In genomic region chr7:122364761-122365280, GRCh38 we compare ENCODE assay signal across 26 cellular contexts.
A peak's percentile ranks its signal among the peaks of the same experiment; 100 is the strongest.
DNase-seq lines count a peak whose midpoint lies in the region; ATAC-seq, FAIRE-seq and TF ChIP-seq lines count a peak whose summit lies in the region.
"Had no signal": no experiment of that assay in that cellular context is flagged by ENCODE, and none has a peak within 500 bp of the region (broad histone marks: within the 10 kb centered on the region; RNA-seq: fewer than 3 reads in every experiment).

No MANE protein-coding gene starts in this region.

- H3K36me3 ChIP-seq in GM12878 (ENCODE audit: control insufficient read depth in 2 of 2, insufficient read depth in 2 of 2, low read length in 1 of 2) (no peaks in the 10 kb centered on the region), endothelial cell of umbilical vein (ENCODE audit: control insufficient read depth in 2 of 2, extremely low read depth in 1 of 2, insufficient read depth in 2 of 2, low read length in 2 of 2) (no peaks in the 10 kb centered on the region)
- H3K36me3 ChIP-seq: BE2C, MG63 had no signal

- no peaks in the 10 kb centered on the region for H4K20me1 ChIP-seq in GM12878 (ENCODE audit: control insufficient read depth, insufficient read depth)
- H4K20me1 ChIP-seq in endothelial cell of umbilical vein (replicated peaks; ENCODE audit: control insufficient read depth, extremely low read depth, insufficient read depth, low read length), result no peaks in the 10 kb centered on the region

- intact Hi-C loops in GM12878 (cut with micrococcal nuclease; ENCODE audit: unreplicated experiment), result no loop called here
- intact Hi-C loops in endothelial cell of umbilical vein (cut with micrococcal nuclease), result no loop called here
- intact Hi-C loops in activated CD4-positive, alpha-beta T cell treated with anti-CD3 and anti-CD28 coated beads, Interleukin-2, amount 10 ng/mL, durations not matched to agents 24 days and 14 days (cut with micrococcal nuclease), result no loop called here
- intact Hi-C loops in sciatic nerve (cut with DNase I), result no loop called here

- H3K9ac ChIP-seq in GM12878 (ENCODE audit: control insufficient read depth, insufficient read depth, low read length) (no peak overlapping the region), endothelial cell of umbilical vein (replicated peaks; ENCODE audit: extremely low read depth, insufficient read depth, low read length) (no peak overlapping the region)
- H3K9ac ChIP-seq: GM23248 had no signal

- no peaks in the 10 kb centered on the region for H3K79me2 ChIP-seq in GM12878 (ENCODE audit: control insufficient read depth, insufficient read depth, low read length)
- no peaks in the 10 kb centered on the region for H3K79me2 ChIP-seq in endothelial cell of umbilical vein (ENCODE audit: control insufficient read depth, insufficient read depth, low read length)

- dilution Hi-C loops in endothelial cell of umbilical vein (cut with MboI; ENCODE audit: extremely low pct_ligation_motif_present, low sequenced_read_pairs), result no loop called here

- in situ Hi-C loops in GM12878 (cut with MboI), result no loop called here

- no peak for TF ChIP-seq EP300 in GM12878 (IDR thresholded peaks at IDR 0.05; ENCODE audit: borderline replicate concordance in 1 of 2, control insufficient read depth in 1 of 2, low read depth in 2 of 2, low read length in 2 of 2)

- H3K4me1 Mint-ChIP-seq in activated CD4-positive, alpha-beta T cell treated with anti-CD3 and anti-CD28 coated beads, Interleukin-2, amount 10 ng/mL, durations not matched to agents 24 days and 14 days, result no peaks in the 10 kb centered on the region
- H3K4me1 Mint-ChIP-seq: CD14-positive monocyte; CD8-positive, alpha-beta memory T cell had no signal

- ATAC-seq in GM12878 (peak; percentile 62), HG03469 (IDR thresholded peaks at IDR 0.05; ENCODE audit: unreplicated experiment) (no peak), sciatic nerve (no peak)
- ATAC-seq: Panc1 had no signal

- SMC1A ChIA-PET in GM12878 (lab: Charles Lee; ENCODE audit: uncharacterized antibody, unreplicated experiment), result interaction anchor here (0.9 to 1.3 kb wide), 2 partner anchors 27 to 32 kb away, joined by 3 to 4 read pairs; no protein-coding TSS in a partner anchor

- TF ChIP-seq CTCF in GM12878 (IDR thresholded peaks at IDR 0.05 in 2 of 3, conservative IDR thresholded peaks at IDR 0.05 in 1 of 3; ENCODE audit: control insufficient read depth in 2 of 3, extremely low read depth in 1 of 3, insufficient read depth in 1 of 3, low read depth in 3 of 3, low read length in 3 of 3) (no peak), endothelial cell of umbilical vein (IDR thresholded peaks at IDR 0.05; ENCODE audit: extremely low read depth in 1 of 2, insufficient read depth in 1 of 2, low read depth in 1 of 2, low read length in 2 of 2) (no peak)

- H3K9me1 ChIP-seq in endothelial cell of umbilical vein (replicated peaks; ENCODE audit: control insufficient read depth, extremely low read depth, insufficient read depth, low read length), result no peaks in the 10 kb centered on the region

- no peak for TF ChIP-seq RAD21 in GM12878 (IDR thresholded peaks at IDR 0.05; ENCODE audit: insufficient read depth, low read depth, low read length)

- no peak overlapping the region for H2AFZ ChIP-seq in GM12878 (ENCODE audit: control insufficient read depth, low read depth, low read length)
- H2AFZ ChIP-seq in endothelial cell of umbilical vein (ENCODE audit: low read depth, low read length), result no peak overlapping the region
- H2AFZ ChIP-seq: GM23248 had no signal

- no TSS peak for BruUV-seq in GM12878 (replicated peaks; lab: Mats Ljungman, UMichigan)
- no TSS peak for BruUV-seq in endothelial cell of umbilical vein (replicated peaks; lab: Mats Ljungman, UMichigan)

- H3K27me3 Mint-ChIP-seq in activated CD4-positive, alpha-beta T cell treated with anti-CD3 and anti-CD28 coated beads, Interleukin-2, amount 10 ng/mL, durations not matched to agents 24 days and 14 days, result no peaks in the 10 kb centered on the region
- H3K27me3 Mint-ChIP-seq: CD8-positive, alpha-beta memory T cell had no signal

- H3K4me2 ChIP-seq in GM12878 (ENCODE audit: control insufficient read depth, insufficient read depth) (no peak overlapping the region), endothelial cell of umbilical vein (ENCODE audit: insufficient read depth, low read length) (no peak overlapping the region)

- H3K9me3 ChIP-seq in GM12878 (replicated peaks; ENCODE audit: control insufficient read depth, insufficient read depth, low read length) (no peaks in the 10 kb centered on the region), endothelial cell of umbilical vein (replicated peaks; ENCODE audit: control insufficient read depth, insufficient read depth, low read length) (no peaks in the 10 kb centered on the region)
- H3K9me3 ChIP-seq: BE2C, MG63 had no signal

- no peaks in the 10 kb centered on the region; a peak in 1 of 4 replicates for H3K27me3 ChIP-seq in GM12878 (replicated peaks in 1 of 2; ENCODE audit: control insufficient read depth in 2 of 2, insufficient read depth in 2 of 2, low read length in 1 of 2)
- no peaks in the 10 kb centered on the region for H3K27me3 ChIP-seq in endothelial cell of umbilical vein (ENCODE audit: control insufficient read depth in 2 of 2, insufficient read depth in 2 of 2, low read length in 2 of 2)
- H3K27me3 ChIP-seq: BE2C, MG63 had no signal

- H3K4me3 ChIP-seq in GM12878, result no peak overlapping the region
- H3K4me3 ChIP-seq in endothelial cell of umbilical vein (replicated peaks in 1 of 3; ENCODE audit: insufficient read depth in 1 of 3, low read depth in 1 of 3, low read length in 3 of 3), result no peak overlapping the region
- H3K4me3 ChIP-seq: GM23248, MG63 had no signal

- H3K9me3 Mint-ChIP-seq in activated CD4-positive, alpha-beta T cell treated with anti-CD3 and anti-CD28 coated beads, Interleukin-2, amount 10 ng/mL, durations not matched to agents 24 days and 14 days, result no peaks in the 10 kb centered on the region

- no peak overlapping the region for H3K27ac Mint-ChIP-seq in activated CD4-positive, alpha-beta T cell treated with anti-CD3 and anti-CD28 coated beads, Interleukin-2, amount 10 ng/mL, durations not matched to agents 24 days and 14 days
- H3K27ac Mint-ChIP-seq: CD14-positive monocyte; CD8-positive, alpha-beta memory T cell had no signal

- CTCF ChIA-PET in GM12878 (lab: Yijun Ruan, JAX), result interaction anchor here (1.2 kb wide), 1 partner anchor 12 kb away, joined by 3 read pairs; no protein-coding TSS in a partner anchor
- CTCF ChIA-PET in endothelial cell of umbilical vein (lab: Charles Lee), result no interaction called here

- no peak for TF ChIP-seq POLR2A in GM12878 (IDR thresholded peaks at IDR 0.05; ENCODE audit: low read depth, low read length)
- no peak for TF ChIP-seq POLR2A in endothelial cell of umbilical vein (IDR thresholded peaks at IDR 0.05; ENCODE audit: low read depth, low read length)

- H3K4me1 ChIP-seq in GM12878 (ENCODE audit: control insufficient read depth, insufficient read depth, low read length) (no peaks in the 10 kb centered on the region), endothelial cell of umbilical vein (ENCODE audit: control insufficient read depth, extremely low read depth, insufficient read depth, low read length) (peaks cover 5% of the 10 kb centered on the region)
- H3K4me1 ChIP-seq: BE2C had no signal

- FAIRE-seq in GM12878 (lab: Jason Lieb, UNC) (no peak), endothelial cell of umbilical vein (lab: Jason Lieb, UNC) (peak; percentile 77)

- no peak overlapping the region for H3K4me3 Mint-ChIP-seq in activated CD4-positive, alpha-beta T cell treated with anti-CD3 and anti-CD28 coated beads, Interleukin-2, amount 10 ng/mL, durations not matched to agents 24 days and 14 days
- H3K4me3 Mint-ChIP-seq: CD14-positive monocyte; CD8-positive, alpha-beta memory T cell had no signal

- DNase-seq in NCI-H2171 (lab: John Stamatoyannopoulos, UW) (peak; percentile 14), NCI-H2171 treated with DMSO at 0.1 percent for 48 hours (lab: John Stamatoyannopoulos, UW) (no peak), GM12878 (ENCODE audit: low read depth, low spot score) (no peak), endothelial cell of umbilical vein (ENCODE audit: low read depth, low spot score) (peak; percentile 67), sciatic nerve (ENCODE audit: low spot score) (no peak)
- DNase-seq in activated CD4-positive, alpha-beta T cell treated with anti-CD3 and anti-CD28 coated beads, Interleukin-2, amount 10 ng/mL, durations not matched to agents 24 days and 14 days, result no peak
- DNase-seq: 8988T; ACHN; BE2C; Calu3; CD8-positive, alpha-beta memory T cell; DND-41; GM23248; HCEC 1CT; IMR-90; KG1; MG63; NCI-H1694; NCI-H2029 treated with DMSO at 0.1 percent for 48 hours; NCI-H446; NCI-H524 treated with DMSO at 0.1 percent for 48 hours; SHP77 treated with DMSO at 0.1 percent for 48 hours had no signal

- RAD21 ChIA-PET in GM12878 (lab: Charles Lee; ENCODE audit: unreplicated experiment), result no interaction called here

- WGBS in GM12878 (ENCODE audit: insufficient coverage, insufficient replicate concordance, low lambda C conversion rate, missing lambda C conversion rate), result 0% methylated on average over 1 of the region's 1 CpG

- POLR2A ChIA-PET in GM12878 (lab: Charles Lee), result no interaction called here
- POLR2A ChIA-PET in endothelial cell of umbilical vein (lab: Charles Lee), result interaction anchor here (0.5 kb wide), 1 partner anchor 269 kb away, joined by 5 read pairs; no protein-coding TSS in a partner anchor

- H3K27ac ChIP-seq in GM12878 (ENCODE audit: control insufficient read depth, insufficient read depth) (no peak overlapping the region), endothelial cell of umbilical vein (ENCODE audit: insufficient read depth, low read depth, low read length) (no peak overlapping the region)
- H3K27ac ChIP-seq: GM23248, RWPE1 had no signal

- no peaks in the 10 kb centered on the region for H3K36me3 Mint-ChIP-seq in activated CD4-positive, alpha-beta T cell treated with anti-CD3 and anti-CD28 coated beads, Interleukin-2, amount 10 ng/mL, durations not matched to agents 24 days and 14 days (ENCODE audit: low read depth)
- H3K36me3 Mint-ChIP-seq: CD14-positive monocyte; CD8-positive, alpha-beta memory T cell had no signal

TF ChIP-seq in endothelial cell of umbilical vein, 7 proteins besides CTCF, POLR2A, EP300 and RAD21:
- TF ChIP-seq JUN (IDR thresholded peaks at IDR 0.05; ENCODE audit: borderline replicate concordance, insufficient read depth, insufficient read length, low read depth) (no peak), FOS (IDR thresholded peaks at IDR 0.05; ENCODE audit: borderline replicate concordance, insufficient read depth, low read length) (peak; percentile 9), POLR2AphosphoS5 (IDR thresholded peaks at IDR 0.05; ENCODE audit: insufficient read depth, low read depth, low read length) (no peak), EZH2 (IDR thresholded peaks at IDR 0.05; ENCODE audit: borderline replicate concordance, low read depth, low read length, severe bottlenecking) (no peak), GATA2 (IDR thresholded peaks at IDR 0.05; ENCODE audit: insufficient read depth, insufficient read length, low read depth, low read length) (no peak)

Comparison
In these comparisons a context has a peak if more than half of its experiments do, and no peak if none do; other contexts are left out.
1. DNase-seq: peak in NCI-H2171 (single experiment) and endothelial cell of umbilical vein (single experiment); none in NCI-H2171 treated with DMSO at 0.1 percent for 48 hours (single experiment), GM12878 (single experiment), activated CD4-positive, alpha-beta T cell treated with anti-CD3 and anti-CD28 coated beads, Interleukin-2, amount 10 ng/mL, durations not matched to agents 24 days and 14 days (single experiment) and sciatic nerve (single experiment).